In genomic region chr1:197775282-197776262, GRCh38 we compare ENCODE assay signal across 1 cellular context.
TF ChIP-seq lines count a peak whose summit lies in the region.

A gene with protein sequence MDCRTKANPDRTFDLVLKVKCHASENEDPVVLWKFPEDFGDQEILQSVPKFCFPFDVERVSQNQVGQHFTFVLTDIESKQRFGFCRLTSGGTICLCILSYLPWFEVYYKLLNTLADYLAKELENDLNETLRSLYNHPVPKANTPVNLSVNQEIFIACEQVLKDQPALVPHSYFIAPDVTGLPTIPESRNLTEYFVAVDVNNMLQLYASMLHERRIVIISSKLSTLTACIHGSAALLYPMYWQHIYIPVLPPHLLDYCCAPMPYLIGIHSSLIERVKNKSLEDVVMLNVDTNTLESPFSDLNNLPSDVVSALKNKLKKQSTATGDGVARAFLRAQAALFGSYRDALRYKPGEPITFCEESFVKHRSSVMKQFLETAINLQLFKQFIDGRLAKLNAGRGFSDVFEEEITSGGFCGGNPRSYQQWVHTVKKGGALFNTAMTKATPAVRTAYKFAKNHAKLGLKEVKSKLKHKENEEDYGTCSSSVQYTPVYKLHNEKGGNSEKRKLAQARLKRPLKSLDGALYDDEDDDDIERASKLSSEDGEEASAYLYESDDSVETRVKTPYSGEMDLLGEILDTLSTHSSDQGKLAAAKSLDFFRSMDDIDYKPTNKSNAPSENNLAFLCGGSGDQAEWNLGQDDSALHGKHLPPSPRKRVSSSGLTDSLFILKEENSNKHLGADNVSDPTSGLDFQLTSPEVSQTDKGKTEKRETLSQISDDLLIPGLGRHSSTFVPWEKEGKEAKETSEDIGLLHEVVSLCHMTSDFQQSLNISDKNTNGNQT (minus strand): TSS chr1:197775480. CDS start chr1:197775155, 325 bp downstream.

TF ChIP-seq in HEK293, 187 proteins besides CTCF, POLR2A, EP300 and RAD21 (continued from another document and continues in another):
- TF ChIP-seq, protein P1, sequence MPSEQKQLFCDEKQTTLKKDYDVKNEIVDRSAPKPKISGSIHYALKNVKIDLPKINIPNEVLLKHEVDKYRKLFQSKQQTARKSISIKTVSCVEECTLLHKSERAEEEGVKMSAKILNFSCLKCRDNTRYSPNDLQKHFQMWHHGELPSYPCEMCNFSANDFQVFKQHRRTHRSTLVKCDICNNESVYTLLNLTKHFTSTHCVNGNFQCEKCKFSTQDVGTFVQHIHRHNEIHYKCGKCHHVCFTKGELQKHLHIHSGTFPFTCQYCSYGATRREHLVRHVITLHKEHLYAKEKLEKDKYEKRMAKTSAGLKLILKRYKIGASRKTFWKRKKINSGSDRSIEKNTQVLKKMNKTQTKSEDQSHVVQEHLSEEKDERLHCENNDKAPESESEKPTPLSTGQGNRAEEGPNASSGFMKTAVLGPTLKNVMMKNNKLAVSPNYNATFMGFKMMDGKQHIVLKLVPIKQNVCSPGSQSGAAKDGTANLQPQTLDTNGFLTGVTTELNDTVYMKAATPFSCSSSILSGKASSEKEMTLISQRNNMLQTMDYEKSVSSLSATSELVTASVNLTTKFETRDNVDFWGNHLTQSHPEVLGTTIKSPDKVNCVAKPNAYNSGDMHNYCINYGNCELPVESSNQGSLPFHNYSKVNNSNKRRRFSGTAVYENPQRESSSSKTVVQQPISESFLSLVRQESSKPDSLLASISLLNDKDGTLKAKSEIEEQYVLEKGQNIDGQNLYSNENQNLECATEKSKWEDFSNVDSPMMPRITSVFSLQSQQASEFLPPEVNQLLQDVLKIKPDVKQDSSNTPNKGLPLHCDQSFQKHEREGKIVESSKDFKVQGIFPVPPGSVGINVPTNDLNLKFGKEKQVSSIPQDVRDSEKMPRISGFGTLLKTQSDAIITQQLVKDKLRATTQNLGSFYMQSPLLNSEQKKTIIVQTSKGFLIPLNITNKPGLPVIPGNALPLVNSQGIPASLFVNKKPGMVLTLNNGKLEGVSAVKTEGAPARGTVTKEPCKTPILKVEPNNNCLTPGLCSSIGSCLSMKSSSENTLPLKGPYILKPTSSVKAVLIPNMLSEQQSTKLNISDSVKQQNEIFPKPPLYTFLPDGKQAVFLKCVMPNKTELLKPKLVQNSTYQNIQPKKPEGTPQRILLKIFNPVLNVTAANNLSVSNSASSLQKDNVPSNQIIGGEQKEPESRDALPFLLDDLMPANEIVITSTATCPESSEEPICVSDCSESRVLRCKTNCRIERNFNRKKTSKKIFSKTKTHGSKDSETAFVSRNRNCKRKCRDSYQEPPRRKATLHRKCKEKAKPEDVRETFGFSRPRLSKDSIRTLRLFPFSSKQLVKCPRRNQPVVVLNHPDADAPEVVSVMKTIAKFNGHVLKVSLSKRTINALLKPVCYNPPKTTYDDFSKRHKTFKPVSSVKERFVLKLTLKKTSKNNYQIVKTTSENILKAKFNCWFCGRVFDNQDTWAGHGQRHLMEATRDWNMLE (tag by site-specific recombination; conservative IDR thresholded peaks at IDR 0.05; ENCODE audit: low read depth): no peak
- TF ChIP-seq ZNF677 (tag by site-specific recombination; IDR thresholded peaks at IDR 0.05): no peak
- TF ChIP-seq, protein P2, sequence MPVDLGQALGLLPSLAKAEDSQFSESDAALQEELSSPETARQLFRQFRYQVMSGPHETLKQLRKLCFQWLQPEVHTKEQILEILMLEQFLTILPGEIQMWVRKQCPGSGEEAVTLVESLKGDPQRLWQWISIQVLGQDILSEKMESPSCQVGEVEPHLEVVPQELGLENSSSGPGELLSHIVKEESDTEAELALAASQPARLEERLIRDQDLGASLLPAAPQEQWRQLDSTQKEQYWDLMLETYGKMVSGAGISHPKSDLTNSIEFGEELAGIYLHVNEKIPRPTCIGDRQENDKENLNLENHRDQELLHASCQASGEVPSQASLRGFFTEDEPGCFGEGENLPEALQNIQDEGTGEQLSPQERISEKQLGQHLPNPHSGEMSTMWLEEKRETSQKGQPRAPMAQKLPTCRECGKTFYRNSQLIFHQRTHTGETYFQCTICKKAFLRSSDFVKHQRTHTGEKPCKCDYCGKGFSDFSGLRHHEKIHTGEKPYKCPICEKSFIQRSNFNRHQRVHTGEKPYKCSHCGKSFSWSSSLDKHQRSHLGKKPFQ (tag by site-specific recombination; IDR thresholded peaks at IDR 0.05): no peak
- TF ChIP-seq ZSCAN23 (tag by site-specific recombination; IDR thresholded peaks at IDR 0.05): no peak
- TF ChIP-seq, protein P3, sequence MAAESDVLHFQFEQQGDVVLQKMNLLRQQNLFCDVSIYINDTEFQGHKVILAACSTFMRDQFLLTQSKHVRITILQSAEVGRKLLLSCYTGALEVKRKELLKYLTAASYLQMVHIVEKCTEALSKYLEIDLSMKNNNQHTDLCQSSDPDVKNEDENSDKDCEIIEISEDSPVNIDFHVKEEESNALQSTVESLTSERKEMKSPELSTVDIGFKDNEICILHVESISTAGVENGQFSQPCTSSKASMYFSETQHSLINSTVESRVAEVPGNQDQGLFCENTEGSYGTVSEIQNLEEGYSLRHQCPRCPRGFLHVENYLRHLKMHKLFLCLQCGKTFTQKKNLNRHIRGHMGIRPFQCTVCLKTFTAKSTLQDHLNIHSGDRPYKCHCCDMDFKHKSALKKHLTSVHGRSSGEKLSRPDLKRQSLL (tag by site-specific recombination; IDR thresholded peaks at IDR 0.05): no peak; the same call in 1 of the 2 replicates
- TF ChIP-seq ZXDB (tag by site-specific recombination; IDR thresholded peaks at IDR 0.05): 0 out of 2 replicates have a peak, but pooled peaks have one; percentile 43
- TF ChIP-seq KLF16 (tag by site-specific recombination; IDR thresholded peaks at IDR 0.05): peak; percentile 92
- TF ChIP-seq ZNF639 (tag by site-specific recombination; IDR thresholded peaks at IDR 0.05): no peak
- TF ChIP-seq GFI1B (tag by site-specific recombination; IDR thresholded peaks at IDR 0.05): no peak
- no peak for TF ChIP-seq ZNF248 (tag by site-specific recombination; IDR thresholded peaks at IDR 0.05)
- no peak for TF ChIP-seq ZNF785 (tag by site-specific recombination; IDR thresholded peaks at IDR 0.05)
- no peak for TF ChIP-seq ZNF214 (tag by site-specific recombination; IDR thresholded peaks at IDR 0.05; ENCODE audit: borderline replicate concordance)
- no peak for TF ChIP-seq TRIM28 (IDR thresholded peaks at IDR 0.05; ENCODE audit: borderline replicate concordance, low read length)
- TF ChIP-seq ZSCAN30 (tag by site-specific recombination; IDR thresholded peaks at IDR 0.05): peak; percentile 64
- TF ChIP-seq KLF9 (tag by site-specific recombination; IDR thresholded peaks at IDR 0.05; ENCODE audit: low read depth): peak; percentile 69; the same call in 1 of the 2 replicates
- no peak; the same call in none of the 2 replicates for TF ChIP-seq SP7 (tag by site-specific recombination; IDR thresholded peaks at IDR 0.05)
- no peak for TF ChIP-seq ZNF211 (tag by site-specific recombination; IDR thresholded peaks at IDR 0.05; ENCODE audit: low read depth)
- TF ChIP-seq ZNF2 (tag by site-specific recombination; IDR thresholded peaks at IDR 0.05): peak; percentile 47; the same call in 1 of the 2 replicates
- no peak for TF ChIP-seq FEZF1 (tag by site-specific recombination; IDR thresholded peaks at IDR 0.05)
- TF ChIP-seq, protein P4, sequence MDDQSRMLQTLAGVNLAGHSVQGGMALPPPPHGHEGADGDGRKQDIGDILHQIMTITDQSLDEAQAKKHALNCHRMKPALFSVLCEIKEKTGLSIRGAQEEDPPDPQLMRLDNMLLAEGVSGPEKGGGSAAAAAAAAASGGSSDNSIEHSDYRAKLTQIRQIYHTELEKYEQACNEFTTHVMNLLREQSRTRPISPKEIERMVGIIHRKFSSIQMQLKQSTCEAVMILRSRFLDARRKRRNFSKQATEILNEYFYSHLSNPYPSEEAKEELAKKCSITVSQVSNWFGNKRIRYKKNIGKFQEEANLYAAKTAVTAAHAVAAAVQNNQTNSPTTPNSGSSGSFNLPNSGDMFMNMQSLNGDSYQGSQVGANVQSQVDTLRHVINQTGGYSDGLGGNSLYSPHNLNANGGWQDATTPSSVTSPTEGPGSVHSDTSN (CRISPR knock-in tag; IDR thresholded peaks at IDR 0.05): no peak; the same call in 1 of the 2 replicates
- TF ChIP-seq, protein P5, sequence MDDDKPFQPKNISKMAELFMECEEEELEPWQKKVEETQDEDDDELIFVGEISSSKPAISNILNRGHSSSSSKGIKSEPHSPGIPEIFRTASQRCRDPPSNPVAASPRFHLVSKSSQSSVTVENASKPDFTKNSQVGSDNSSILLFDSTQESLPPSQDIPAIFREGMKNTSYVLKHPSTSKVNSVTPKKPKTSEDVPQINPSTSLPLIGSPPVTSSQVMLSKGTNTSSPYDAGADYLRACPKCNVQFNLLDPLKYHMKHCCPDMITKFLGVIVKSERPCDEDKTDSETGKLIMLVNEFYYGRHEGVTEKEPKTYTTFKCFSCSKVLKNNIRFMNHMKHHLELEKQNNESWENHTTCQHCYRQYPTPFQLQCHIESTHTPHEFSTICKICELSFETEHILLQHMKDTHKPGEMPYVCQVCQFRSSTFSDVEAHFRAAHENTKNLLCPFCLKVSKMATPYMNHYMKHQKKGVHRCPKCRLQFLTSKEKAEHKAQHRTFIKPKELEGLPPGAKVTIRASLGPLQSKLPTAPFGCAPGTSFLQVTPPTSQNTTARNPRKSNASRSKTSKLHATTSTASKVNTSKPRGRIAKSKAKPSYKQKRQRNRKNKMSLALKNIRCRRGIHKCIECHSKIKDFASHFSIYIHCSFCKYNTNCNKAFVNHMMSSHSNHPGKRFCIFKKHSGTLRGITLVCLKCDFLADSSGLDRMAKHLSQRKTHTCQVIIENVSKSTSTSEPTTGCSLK (tag by site-specific recombination; IDR thresholded peaks at IDR 0.05): no peak
- TF ChIP-seq ZNF660 (tag by site-specific recombination; IDR thresholded peaks at IDR 0.05): peak; percentile 86
- no peak for TF ChIP-seq ZNF48 (tag by site-specific recombination; IDR thresholded peaks at IDR 0.05)
- TF ChIP-seq ZBTB1 (tag by site-specific recombination; IDR thresholded peaks at IDR 0.05): no peak
- no peak for TF ChIP-seq ZNF239 (tag by site-specific recombination; IDR thresholded peaks at IDR 0.05)
- no peak for TF ChIP-seq HOXA7 (CRISPR knock-in tag; IDR thresholded peaks at IDR 0.05; ENCODE audit: borderline replicate concordance)
- no peak for TF ChIP-seq GLI2 (tag by site-specific recombination; IDR thresholded peaks at IDR 0.05; ENCODE audit: borderline replicate concordance, low read depth)
- TF ChIP-seq KLF1 (tag by site-specific recombination; IDR thresholded peaks at IDR 0.05): peak; percentile 38
- no peak for TF ChIP-seq KLF10 (tag by site-specific recombination; IDR thresholded peaks at IDR 0.05)
- TF ChIP-seq BCL11A (tag by site-specific recombination; IDR thresholded peaks at IDR 0.05; ENCODE audit: low read depth): no peak
- no peak for TF ChIP-seq PRDM4 (tag by site-specific recombination; IDR thresholded peaks at IDR 0.05)
- no peak for TF ChIP-seq ZNF747 (tag by site-specific recombination; IDR thresholded peaks at IDR 0.05)
- TF ChIP-seq ZNF184 (tag by site-specific recombination; IDR thresholded peaks at IDR 0.05): no peak
- TF ChIP-seq SCRT1 (tag by site-specific recombination; IDR thresholded peaks at IDR 0.05; ENCODE audit: borderline replicate concordance): no peak
- no peak for TF ChIP-seq ZNF324 (tag by site-specific recombination; IDR thresholded peaks at IDR 0.05)
- TF ChIP-seq ZNF37A (tag by site-specific recombination; IDR thresholded peaks at IDR 0.05): no peak
- no peak for TF ChIP-seq ZNF354C (tag by site-specific recombination; IDR thresholded peaks at IDR 0.05; ENCODE audit: borderline replicate concordance, low read depth)
- TF ChIP-seq ZNF140 (tag by site-specific recombination; IDR thresholded peaks at IDR 0.05): no peak
- peak; percentile 75 for TF ChIP-seq PATZ1 (tag by site-specific recombination; IDR thresholded peaks at IDR 0.05)
- no peak for TF ChIP-seq ZNF350 (tag by site-specific recombination; IDR thresholded peaks at IDR 0.05)
- no peak for TF ChIP-seq PRDM1 (tag by site-specific recombination; IDR thresholded peaks at IDR 0.05)
- TF ChIP-seq GLIS2 (tag by site-specific recombination; IDR thresholded peaks at IDR 0.05): peak; percentile 64; the same call in 1 of the 2 replicates
- no peak for TF ChIP-seq ZNF175 (tag by site-specific recombination; IDR thresholded peaks at IDR 0.05)
- TF ChIP-seq ZNF202 (tag by site-specific recombination; IDR thresholded peaks at IDR 0.05; ENCODE audit: borderline replicate concordance): no peak
- TF ChIP-seq EGR2 (tag by site-specific recombination; IDR thresholded peaks at IDR 0.05; ENCODE audit: low read depth): peak; percentile 93
